ENCODE assay signal across 1 cellular context in genomic region chr3:67082533-67083024, GRCh38.
TF ChIP-seq lines count a peak whose summit lies in the region.

No MANE protein-coding gene starts in this region.

TF ChIP-seq in GM23338, 12 proteins besides CTCF, POLR2A, EP300 and RAD21 (continued from another document):
- TF ChIP-seq ZNF462 (CRISPR knock-in tag; IDR thresholded peaks at IDR 0.05) (no peak), JUNB (IDR thresholded peaks at IDR 0.05; ENCODE audit: unreplicated experiment) (no peak), EZH2phosphoT487 (IDR thresholded peaks at IDR 0.05; ENCODE audit: unreplicated experiment) (no peak), STAT1 (IDR thresholded peaks at IDR 0.05; ENCODE audit: unreplicated experiment) (no peak), ZNF331 (CRISPR knock-in tag; IDR thresholded peaks at IDR 0.05; ENCODE audit: low read depth) (no peak), NANOG (IDR thresholded peaks at IDR 0.05; ENCODE audit: borderline replicate concordance) (no peak)
